In the genomic region with DNA sequence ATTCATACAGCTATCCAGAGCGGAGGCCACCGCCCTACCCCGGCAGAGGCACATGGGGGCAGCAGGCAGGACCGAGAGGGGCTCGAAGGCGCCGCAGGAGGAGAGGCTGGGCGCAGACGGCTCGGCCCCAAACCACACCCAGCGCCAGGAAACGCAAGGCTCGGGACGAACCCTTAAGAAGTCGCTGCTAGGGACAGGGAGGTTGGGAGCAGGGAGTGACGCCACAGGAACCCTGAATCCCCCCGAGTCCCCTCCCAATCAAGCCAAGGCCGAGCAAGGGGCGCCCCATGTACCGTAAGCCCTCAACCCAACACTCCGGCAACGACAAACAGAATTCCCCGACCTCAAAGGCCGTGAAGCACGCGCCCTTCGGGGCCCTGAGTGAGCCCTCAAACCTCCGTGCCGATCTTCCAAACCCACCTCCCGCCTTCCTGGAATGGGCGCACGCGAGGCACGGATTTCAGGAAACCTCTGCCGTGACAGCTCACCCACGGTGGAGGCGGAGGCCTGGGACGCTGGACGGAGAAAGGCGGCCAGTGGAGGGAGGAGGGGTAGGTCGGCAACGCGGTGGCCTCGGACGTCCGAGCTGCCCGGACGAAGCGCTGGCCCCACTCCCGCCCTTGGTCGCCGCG, we compare ENCODE assay signal across 1 cellular context.
TF ChIP-seq lines count a peak whose summit lies in the region.

No MANE protein-coding gene starts in this region.

TF ChIP-seq in K562, 482 proteins besides CTCF, POLR2A, EP300 and RAD21 (continued from another document and continues in another):
- peak; percentile 46 for TF ChIP-seq KDM5B (IDR thresholded peaks at IDR 0.05; ENCODE audit: insufficient replicate concordance, low read depth, low read length)
- TF ChIP-seq, protein P1, sequence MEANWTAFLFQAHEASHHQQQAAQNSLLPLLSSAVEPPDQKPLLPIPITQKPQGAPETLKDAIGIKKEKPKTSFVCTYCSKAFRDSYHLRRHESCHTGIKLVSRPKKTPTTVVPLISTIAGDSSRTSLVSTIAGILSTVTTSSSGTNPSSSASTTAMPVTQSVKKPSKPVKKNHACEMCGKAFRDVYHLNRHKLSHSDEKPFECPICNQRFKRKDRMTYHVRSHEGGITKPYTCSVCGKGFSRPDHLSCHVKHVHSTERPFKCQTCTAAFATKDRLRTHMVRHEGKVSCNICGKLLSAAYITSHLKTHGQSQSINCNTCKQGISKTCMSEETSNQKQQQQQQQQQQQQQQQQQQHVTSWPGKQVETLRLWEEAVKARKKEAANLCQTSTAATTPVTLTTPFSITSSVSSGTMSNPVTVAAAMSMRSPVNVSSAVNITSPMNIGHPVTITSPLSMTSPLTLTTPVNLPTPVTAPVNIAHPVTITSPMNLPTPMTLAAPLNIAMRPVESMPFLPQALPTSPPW (CRISPR knock-in tag; IDR thresholded peaks at IDR 0.05): peak; percentile 32; the same call in 1 of the 2 replicates
- no peak for TF ChIP-seq HOXB6 (CRISPR knock-in tag; IDR thresholded peaks at IDR 0.05; ENCODE audit: borderline replicate concordance)
- no peak for TF ChIP-seq ILK (tag; IDR thresholded peaks at IDR 0.05; ENCODE audit: borderline replicate concordance, low read depth)
- TF ChIP-seq, protein P2, sequence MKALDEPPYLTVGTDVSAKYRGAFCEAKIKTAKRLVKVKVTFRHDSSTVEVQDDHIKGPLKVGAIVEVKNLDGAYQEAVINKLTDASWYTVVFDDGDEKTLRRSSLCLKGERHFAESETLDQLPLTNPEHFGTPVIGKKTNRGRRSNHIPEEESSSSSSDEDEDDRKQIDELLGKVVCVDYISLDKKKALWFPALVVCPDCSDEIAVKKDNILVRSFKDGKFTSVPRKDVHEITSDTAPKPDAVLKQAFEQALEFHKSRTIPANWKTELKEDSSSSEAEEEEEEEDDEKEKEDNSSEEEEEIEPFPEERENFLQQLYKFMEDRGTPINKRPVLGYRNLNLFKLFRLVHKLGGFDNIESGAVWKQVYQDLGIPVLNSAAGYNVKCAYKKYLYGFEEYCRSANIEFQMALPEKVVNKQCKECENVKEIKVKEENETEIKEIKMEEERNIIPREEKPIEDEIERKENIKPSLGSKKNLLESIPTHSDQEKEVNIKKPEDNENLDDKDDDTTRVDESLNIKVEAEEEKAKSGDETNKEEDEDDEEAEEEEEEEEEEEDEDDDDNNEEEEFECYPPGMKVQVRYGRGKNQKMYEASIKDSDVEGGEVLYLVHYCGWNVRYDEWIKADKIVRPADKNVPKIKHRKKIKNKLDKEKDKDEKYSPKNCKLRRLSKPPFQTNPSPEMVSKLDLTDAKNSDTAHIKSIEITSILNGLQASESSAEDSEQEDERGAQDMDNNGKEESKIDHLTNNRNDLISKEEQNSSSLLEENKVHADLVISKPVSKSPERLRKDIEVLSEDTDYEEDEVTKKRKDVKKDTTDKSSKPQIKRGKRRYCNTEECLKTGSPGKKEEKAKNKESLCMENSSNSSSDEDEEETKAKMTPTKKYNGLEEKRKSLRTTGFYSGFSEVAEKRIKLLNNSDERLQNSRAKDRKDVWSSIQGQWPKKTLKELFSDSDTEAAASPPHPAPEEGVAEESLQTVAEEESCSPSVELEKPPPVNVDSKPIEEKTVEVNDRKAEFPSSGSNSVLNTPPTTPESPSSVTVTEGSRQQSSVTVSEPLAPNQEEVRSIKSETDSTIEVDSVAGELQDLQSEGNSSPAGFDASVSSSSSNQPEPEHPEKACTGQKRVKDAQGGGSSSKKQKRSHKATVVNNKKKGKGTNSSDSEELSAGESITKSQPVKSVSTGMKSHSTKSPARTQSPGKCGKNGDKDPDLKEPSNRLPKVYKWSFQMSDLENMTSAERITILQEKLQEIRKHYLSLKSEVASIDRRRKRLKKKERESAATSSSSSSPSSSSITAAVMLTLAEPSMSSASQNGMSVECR (CRISPR knock-in tag; IDR thresholded peaks at IDR 0.05): no peak
- TF ChIP-seq BHLHE40 (IDR thresholded peaks at IDR 0.05; ENCODE audit: low read length): 0 out of 2 replicates have a peak, but pooled peaks have one; percentile 3
- TF ChIP-seq LEF1 (IDR thresholded peaks at IDR 0.05): no peak
- TF ChIP-seq, protein P3, sequence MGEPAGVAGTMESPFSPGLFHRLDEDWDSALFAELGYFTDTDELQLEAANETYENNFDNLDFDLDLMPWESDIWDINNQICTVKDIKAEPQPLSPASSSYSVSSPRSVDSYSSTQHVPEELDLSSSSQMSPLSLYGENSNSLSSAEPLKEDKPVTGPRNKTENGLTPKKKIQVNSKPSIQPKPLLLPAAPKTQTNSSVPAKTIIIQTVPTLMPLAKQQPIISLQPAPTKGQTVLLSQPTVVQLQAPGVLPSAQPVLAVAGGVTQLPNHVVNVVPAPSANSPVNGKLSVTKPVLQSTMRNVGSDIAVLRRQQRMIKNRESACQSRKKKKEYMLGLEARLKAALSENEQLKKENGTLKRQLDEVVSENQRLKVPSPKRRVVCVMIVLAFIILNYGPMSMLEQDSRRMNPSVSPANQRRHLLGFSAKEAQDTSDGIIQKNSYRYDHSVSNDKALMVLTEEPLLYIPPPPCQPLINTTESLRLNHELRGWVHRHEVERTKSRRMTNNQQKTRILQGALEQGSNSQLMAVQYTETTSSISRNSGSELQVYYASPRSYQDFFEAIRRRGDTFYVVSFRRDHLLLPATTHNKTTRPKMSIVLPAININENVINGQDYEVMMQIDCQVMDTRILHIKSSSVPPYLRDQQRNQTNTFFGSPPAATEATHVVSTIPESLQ (CRISPR knock-in tag; IDR thresholded peaks at IDR 0.05): 0 out of 2 replicates have a peak, but pooled peaks have one; percentile 4
- TF ChIP-seq ZNF347 (CRISPR knock-in tag; IDR thresholded peaks at IDR 0.05; ENCODE audit: low read depth): no peak
- TF ChIP-seq RBM39 (optimal IDR thresholded peaks at IDR 0.05; ENCODE audit: low read depth, low read length): no peak
- TF ChIP-seq PML (IDR thresholded peaks at IDR 0.05; ENCODE audit: low read length): no peak
- TF ChIP-seq NFRKB (IDR thresholded peaks at IDR 0.05; ENCODE audit: low read depth): 0 out of 2 replicates have a peak, but pooled peaks have one; percentile 51
- TF ChIP-seq, protein P4, sequence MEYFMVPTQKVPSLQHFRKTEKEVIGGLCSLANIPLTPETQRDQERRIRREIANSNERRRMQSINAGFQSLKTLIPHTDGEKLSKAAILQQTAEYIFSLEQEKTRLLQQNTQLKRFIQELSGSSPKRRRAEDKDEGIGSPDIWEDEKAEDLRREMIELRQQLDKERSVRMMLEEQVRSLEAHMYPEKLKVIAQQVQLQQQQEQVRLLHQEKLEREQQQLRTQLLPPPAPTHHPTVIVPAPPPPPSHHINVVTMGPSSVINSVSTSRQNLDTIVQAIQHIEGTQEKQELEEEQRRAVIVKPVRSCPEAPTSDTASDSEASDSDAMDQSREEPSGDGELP (CRISPR knock-in tag; IDR thresholded peaks at IDR 0.05; ENCODE audit: borderline replicate concordance): 0 out of 2 replicates have a peak, but pooled peaks have one; percentile 61
- TF ChIP-seq ZNF124 (CRISPR knock-in tag; IDR thresholded peaks at IDR 0.05): no peak
- TF ChIP-seq HDGF (IDR thresholded peaks at IDR 0.05): peak; percentile 56; the same call in 1 of the 2 replicates
- no peak for TF ChIP-seq ZNF77 (CRISPR knock-in tag; IDR thresholded peaks at IDR 0.05)
- TF ChIP-seq EP400 (IDR thresholded peaks at IDR 0.05): peak; percentile 62
- TF ChIP-seq EGR1 (conservative IDR thresholded peaks at IDR 0.05): no peak
- TF ChIP-seq BCOR (IDR thresholded peaks at IDR 0.05): no peak; the same call in 1 of the 2 replicates
- TF ChIP-seq, protein P5, sequence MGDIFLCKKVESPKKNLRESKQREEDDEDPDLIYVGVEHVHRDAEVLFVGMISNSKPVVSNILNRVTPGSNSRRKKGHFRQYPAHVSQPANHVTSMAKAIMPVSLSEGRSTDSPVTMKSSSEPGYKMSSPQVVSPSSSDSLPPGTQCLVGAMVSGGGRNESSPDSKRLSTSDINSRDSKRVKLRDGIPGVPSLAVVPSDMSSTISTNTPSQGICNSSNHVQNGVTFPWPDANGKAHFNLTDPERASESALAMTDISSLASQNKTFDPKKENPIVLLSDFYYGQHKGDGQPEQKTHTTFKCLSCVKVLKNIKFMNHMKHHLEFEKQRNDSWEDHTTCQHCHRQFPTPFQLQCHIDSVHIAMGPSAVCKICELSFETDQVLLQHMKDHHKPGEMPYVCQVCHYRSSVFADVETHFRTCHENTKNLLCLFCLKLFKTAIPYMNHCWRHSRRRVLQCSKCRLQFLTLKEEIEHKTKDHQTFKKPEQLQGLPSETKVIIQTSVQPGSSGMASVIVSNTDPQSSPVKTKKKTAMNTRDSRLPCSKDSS (IDR thresholded peaks at IDR 0.05; ENCODE audit: low read depth, partially characterized antibody): no peak
- TF ChIP-seq, protein P6, sequence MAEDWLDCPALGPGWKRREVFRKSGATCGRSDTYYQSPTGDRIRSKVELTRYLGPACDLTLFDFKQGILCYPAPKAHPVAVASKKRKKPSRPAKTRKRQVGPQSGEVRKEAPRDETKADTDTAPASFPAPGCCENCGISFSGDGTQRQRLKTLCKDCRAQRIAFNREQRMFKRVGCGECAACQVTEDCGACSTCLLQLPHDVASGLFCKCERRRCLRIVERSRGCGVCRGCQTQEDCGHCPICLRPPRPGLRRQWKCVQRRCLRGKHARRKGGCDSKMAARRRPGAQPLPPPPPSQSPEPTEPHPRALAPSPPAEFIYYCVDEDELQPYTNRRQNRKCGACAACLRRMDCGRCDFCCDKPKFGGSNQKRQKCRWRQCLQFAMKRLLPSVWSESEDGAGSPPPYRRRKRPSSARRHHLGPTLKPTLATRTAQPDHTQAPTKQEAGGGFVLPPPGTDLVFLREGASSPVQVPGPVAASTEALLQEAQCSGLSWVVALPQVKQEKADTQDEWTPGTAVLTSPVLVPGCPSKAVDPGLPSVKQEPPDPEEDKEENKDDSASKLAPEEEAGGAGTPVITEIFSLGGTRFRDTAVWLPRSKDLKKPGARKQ (CRISPR knock-in tag; IDR thresholded peaks at IDR 0.05): no peak
- TF ChIP-seq CXXC5 (CRISPR knock-in tag; IDR thresholded peaks at IDR 0.05): peak; percentile 50
- TF ChIP-seq ZNF780A (CRISPR knock-in tag; IDR thresholded peaks at IDR 0.05): no peak
- TF ChIP-seq, protein P7, sequence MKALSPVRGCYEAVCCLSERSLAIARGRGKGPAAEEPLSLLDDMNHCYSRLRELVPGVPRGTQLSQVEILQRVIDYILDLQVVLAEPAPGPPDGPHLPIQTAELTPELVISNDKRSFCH (CRISPR knock-in tag; IDR thresholded peaks at IDR 0.05): no peak
- TF ChIP-seq, protein P7 (tag; IDR thresholded peaks at IDR 0.05): no peak
- TF ChIP-seq SREBF1 (IDR thresholded peaks at IDR 0.05; ENCODE audit: borderline replicate concordance, low read depth, low read length): no peak
- no peak for TF ChIP-seq ZNF699 (CRISPR knock-in tag; IDR thresholded peaks at IDR 0.05; ENCODE audit: insufficient replicate concordance)
- TF ChIP-seq, protein P8, sequence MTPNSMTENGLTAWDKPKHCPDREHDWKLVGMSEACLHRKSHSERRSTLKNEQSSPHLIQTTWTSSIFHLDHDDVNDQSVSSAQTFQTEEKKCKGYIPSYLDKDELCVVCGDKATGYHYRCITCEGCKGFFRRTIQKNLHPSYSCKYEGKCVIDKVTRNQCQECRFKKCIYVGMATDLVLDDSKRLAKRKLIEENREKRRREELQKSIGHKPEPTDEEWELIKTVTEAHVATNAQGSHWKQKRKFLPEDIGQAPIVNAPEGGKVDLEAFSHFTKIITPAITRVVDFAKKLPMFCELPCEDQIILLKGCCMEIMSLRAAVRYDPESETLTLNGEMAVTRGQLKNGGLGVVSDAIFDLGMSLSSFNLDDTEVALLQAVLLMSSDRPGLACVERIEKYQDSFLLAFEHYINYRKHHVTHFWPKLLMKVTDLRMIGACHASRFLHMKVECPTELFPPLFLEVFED (CRISPR knock-in tag; conservative IDR thresholded peaks at IDR 0.05): no peak
- no peak for TF ChIP-seq SAP30 (IDR thresholded peaks at IDR 0.05; ENCODE audit: borderline replicate concordance, insufficient read depth, low read depth, low read length, poor library complexity, severe bottlenecking)
- 0 out of 2 replicates have a peak, but pooled peaks have one; percentile 38 for TF ChIP-seq HSF4 (CRISPR knock-in tag; IDR thresholded peaks at IDR 0.05; ENCODE audit: borderline replicate concordance)
- TF ChIP-seq ZNF212 (CRISPR knock-in tag; IDR thresholded peaks at IDR 0.05): no peak
- no peak for TF ChIP-seq NUFIP1 (IDR thresholded peaks at IDR 0.05; ENCODE audit: partially characterized antibody)
- TF ChIP-seq, protein P9, sequence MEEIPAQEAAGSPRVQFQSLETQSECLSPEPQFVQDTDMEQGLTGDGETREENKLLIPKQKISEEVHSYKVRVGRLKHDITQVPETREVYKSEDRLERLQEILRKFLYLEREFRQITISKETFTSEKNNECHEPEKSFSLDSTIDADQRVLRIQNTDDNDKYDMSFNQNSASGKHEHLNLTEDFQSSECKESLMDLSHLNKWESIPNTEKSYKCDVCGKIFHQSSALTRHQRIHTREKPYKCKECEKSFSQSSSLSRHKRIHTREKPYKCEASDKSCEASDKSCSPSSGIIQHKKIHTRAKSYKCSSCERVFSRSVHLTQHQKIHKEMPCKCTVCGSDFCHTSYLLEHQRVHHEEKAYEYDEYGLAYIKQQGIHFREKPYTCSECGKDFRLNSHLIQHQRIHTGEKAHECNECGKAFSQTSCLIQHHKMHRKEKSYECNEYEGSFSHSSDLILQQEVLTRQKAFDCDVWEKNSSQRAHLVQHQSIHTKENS (CRISPR knock-in tag; IDR thresholded peaks at IDR 0.05): no peak
- TF ChIP-seq, protein P10, sequence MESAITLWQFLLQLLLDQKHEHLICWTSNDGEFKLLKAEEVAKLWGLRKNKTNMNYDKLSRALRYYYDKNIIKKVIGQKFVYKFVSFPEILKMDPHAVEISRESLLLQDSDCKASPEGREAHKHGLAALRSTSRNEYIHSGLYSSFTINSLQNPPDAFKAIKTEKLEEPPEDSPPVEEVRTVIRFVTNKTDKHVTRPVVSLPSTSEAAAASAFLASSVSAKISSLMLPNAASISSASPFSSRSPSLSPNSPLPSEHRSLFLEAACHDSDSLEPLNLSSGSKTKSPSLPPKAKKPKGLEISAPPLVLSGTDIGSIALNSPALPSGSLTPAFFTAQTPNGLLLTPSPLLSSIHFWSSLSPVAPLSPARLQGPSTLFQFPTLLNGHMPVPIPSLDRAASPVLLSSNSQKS (CRISPR knock-in tag; IDR thresholded peaks at IDR 0.05): no peak
- TF ChIP-seq, protein P11, sequence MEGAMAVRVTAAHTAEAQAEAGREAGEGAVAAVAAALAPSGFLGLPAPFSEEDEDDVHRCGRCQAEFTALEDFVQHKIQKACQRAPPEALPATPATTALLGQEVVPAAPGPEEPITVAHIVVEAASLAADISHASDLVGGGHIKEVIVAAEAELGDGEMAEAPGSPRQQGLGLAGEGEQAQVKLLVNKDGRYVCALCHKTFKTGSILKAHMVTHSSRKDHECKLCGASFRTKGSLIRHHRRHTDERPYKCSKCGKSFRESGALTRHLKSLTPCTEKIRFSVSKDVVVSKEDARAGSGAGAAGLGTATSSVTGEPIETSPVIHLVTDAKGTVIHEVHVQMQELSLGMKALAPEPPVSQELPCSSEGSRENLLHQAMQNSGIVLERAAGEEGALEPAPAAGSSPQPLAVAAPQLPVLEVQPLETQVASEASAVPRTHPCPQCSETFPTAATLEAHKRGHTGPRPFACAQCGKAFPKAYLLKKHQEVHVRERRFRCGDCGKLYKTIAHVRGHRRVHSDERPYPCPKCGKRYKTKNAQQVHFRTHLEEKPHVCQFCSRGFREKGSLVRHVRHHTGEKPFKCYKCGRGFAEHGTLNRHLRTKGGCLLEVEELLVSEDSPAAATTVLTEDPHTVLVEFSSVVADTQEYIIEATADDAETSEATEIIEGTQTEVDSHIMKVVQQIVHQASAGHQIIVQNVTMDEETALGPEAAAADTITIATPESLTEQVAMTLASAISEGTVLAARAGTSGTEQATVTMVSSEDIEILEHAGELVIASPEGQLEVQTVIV (CRISPR knock-in tag; IDR thresholded peaks at IDR 0.05; ENCODE audit: borderline replicate concordance): no peak
- TF ChIP-seq HNRNPH1 (optimal IDR thresholded peaks at IDR 0.05; ENCODE audit: low read depth, low read length): no peak
- TF ChIP-seq NR4A1 (CRISPR knock-in tag; IDR thresholded peaks at IDR 0.05): no peak
- no peak for TF ChIP-seq NR4A1 (tag; IDR thresholded peaks at IDR 0.05)
- no peak for TF ChIP-seq POLR2B (IDR thresholded peaks at IDR 0.05; ENCODE audit: low read depth, partially characterized antibody)
- no peak for TF ChIP-seq SMARCA5 (IDR thresholded peaks at IDR 0.05)
